Comparison of ENCODE assay signal across 13 cellular contexts in genomic region chr21:43138944-43139343, GRCh38. TPM values are rescaled to one million over a fixed set of nuclear protein-coding genes. Genes with fewer than 3 reads are reported as not detected.
"Had no signal": no experiment of that assay in that cellular context is flagged by ENCODE, and none has a peak within 500 bp of the region (broad histone marks: within the 10 kb centered on the region; RNA-seq: fewer than 3 reads in every experiment).

No MANE protein-coding gene starts in this region.

RNA-seq across cellular contexts. Expression of gene CRYAA, which starts 29.9 kb away (rescaled TPM):
- total RNA-seq: activated CD4-positive, alpha-beta memory T cell treated with anti-CD3 and anti-CD28 coated beads for 36 hours; activated T-cell treated with anti-CD3 and anti-CD28 coated beads, Interleukin-2, amount 50 U/mL, for 4 hours; adrenal gland; cardiac septum; esophagus muscularis mucosa; glomerular endothelial cell; mammary epithelial cell; mononuclear cell; naive thymus-derived CD8-positive, alpha-beta T cell; prostate gland; spleen; stomach; ureter had no signal
- polyA plus RNA-seq: adrenal gland; mammary epithelial cell; naive thymus-derived CD8-positive, alpha-beta T cell; spleen; stomach had no signal
